Comparison of ENCODE assay signal across 8 cellular contexts in the genomic region with DNA sequence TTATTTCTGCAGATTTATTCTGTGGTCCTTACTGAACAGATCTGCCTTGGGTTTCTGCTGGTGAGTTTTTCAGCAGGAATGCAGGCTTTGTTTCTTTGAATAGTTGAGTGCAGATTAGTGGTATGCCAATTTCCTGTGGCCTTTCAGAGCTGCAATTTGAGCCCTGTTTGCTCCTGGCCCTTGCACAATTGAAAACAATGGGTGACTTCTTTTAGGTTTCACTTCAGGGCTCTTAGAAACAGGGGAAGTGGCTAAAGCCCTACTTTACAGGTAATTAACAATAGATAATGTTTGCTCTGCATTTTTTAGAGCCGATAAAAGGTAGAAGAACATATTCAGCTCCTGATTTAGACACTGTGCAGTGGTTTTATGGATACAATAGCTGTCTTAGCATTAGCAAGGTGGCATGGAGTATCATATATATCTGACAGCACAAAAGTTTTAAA. TPM values are rescaled to one million over a fixed set of nuclear protein-coding genes. Genes with fewer than 3 reads are reported as not detected.
A peak's percentile ranks its signal among the peaks of the same experiment; 100 is the strongest.
DNase-seq lines count a peak whose midpoint lies in the region; ATAC-seq and TF ChIP-seq lines count a peak whose summit lies in the region.

No MANE protein-coding gene starts in this region.

- H3K4me3 ChIP-seq in NT2/D1 (ENCODE audit: insufficient read length, low read depth) (no peak overlapping the region), cardiac fibroblast (replicated peaks in 1 of 2; ENCODE audit: low read depth in 2 of 2, low read length in 2 of 2) (no peak overlapping the region), lung (no peak overlapping the region)

- no peaks in the 10 kb centered on the region for H3K9me3 ChIP-seq in NT2/D1 (ENCODE audit: insufficient read depth, low read length)
- no peaks in the 10 kb centered on the region for H3K9me3 ChIP-seq in lung (ENCODE audit: control insufficient read depth in 2 of 2, insufficient read depth in 1 of 2, low read length in 1 of 2)

- peak overlapping the region in 1 of 2 donors; percentile 29 for H3K27ac ChIP-seq in lung (ENCODE audit: low read depth in 1 of 2, low read length in 1 of 2)

- H3K9ac ChIP-seq in NT2/D1 (ENCODE audit: insufficient read length, low read depth) = no peak overlapping the region

- no peak for TF ChIP-seq CTCF in cardiac fibroblast (IDR thresholded peaks at IDR 0.05; ENCODE audit: low read depth, low read length)
- no peak for TF ChIP-seq CTCF in lung (IDR thresholded peaks at IDR 0.05; ENCODE audit: control extremely low read depth, extremely low read depth)

- ATAC-seq in GM21526 (IDR thresholded peaks at IDR 0.05; ENCODE audit: low FRiP score, unreplicated experiment) (peak; percentile 80), lung (ENCODE audit: insufficient read depth, low FRiP score) (no peak)

- no peaks in the 10 kb centered on the region for H3K27me3 ChIP-seq in NT2/D1 (ENCODE audit: insufficient read depth, insufficient read length)
- no peaks in the 10 kb centered on the region for H3K27me3 ChIP-seq in lung (ENCODE audit: control insufficient read depth, insufficient read depth)

- H3K36me3 ChIP-seq in NT2/D1 (ENCODE audit: insufficient read depth, insufficient read length, low read length) (no peaks in the 10 kb centered on the region), lung (ENCODE audit: control insufficient read depth in 2 of 2, insufficient read depth in 2 of 2, low read length in 2 of 2) (no peaks in the 10 kb centered on the region)

- H3K4me1 ChIP-seq in NT2/D1 (ENCODE audit: insufficient read depth, insufficient read length) (no peaks in the 10 kb centered on the region), lung (ENCODE audit: control insufficient read depth in 2 of 2, insufficient read depth in 2 of 2, low read length in 2 of 2) (peaks cover 0 to 2% of the 10 kb centered on the region in 2 donors)

- DNase-seq in DMS79 treated with DMSO at 0.1 percent for 48 hours (lab: John Stamatoyannopoulos, UW) (peak; percentile 30), HPDE6-E6E7 (ENCODE audit: extremely low spot score) (peak; percentile 81), NT2/D1 (ENCODE audit: low read depth, low spot score) (peak; percentile 76), cardiac fibroblast (ENCODE audit: low read depth in 2 of 2) (peak; percentile 95 to 96), lung (ENCODE audit: low spot score) (peak; percentile 51), NCI-H2171 (lab: John Stamatoyannopoulos, UW) (no peak)
- no peak for DNase-seq in central memory CD4-positive, alpha-beta T cell

- 0 to 16% methylated on average over 1 of the region's 1 CpG for WGBS in lung, 2 donors

RNA-seq across cellular contexts. Expression of gene SPRY1, which starts 21.9 kb away (rescaled TPM):
- 100 to 1,000 TPM; 107 to 139 TPM for total RNA-seq in lung
- polyA plus RNA-seq in lung = 10 to 100 TPM; 35.3 to 39.8 TPM

Comparison
In these comparisons a context has a peak if more than half of its experiments do, and no peak if none do; other contexts are left out.
1. DNase-seq: peak in DMS79 treated with DMSO at 0.1 percent for 48 hours (single experiment), HPDE6-E6E7 (single experiment), NT2/D1 (single experiment), cardiac fibroblast (2 of 2) and lung (single experiment); none in NCI-H2171 (single experiment) and central memory CD4-positive, alpha-beta T cell (single experiment).